In genomic region chr15:85535392-85536330, GRCh38 we compare ENCODE assay signal across 8 cellular contexts.
DNase-seq lines count a peak whose midpoint lies in the region; ATAC-seq and TF ChIP-seq lines count a peak whose summit lies in the region.
"Not testable (repeated sequence)": the region's sequence is repeated elsewhere in the genome, so short reads cannot be mapped to it uniquely, and the experiment has no call there.

No MANE protein-coding gene starts in this region.

- ATAC-seq in GM18511 (IDR thresholded peaks at IDR 0.05; ENCODE audit: unreplicated experiment) (peak; percentile 46), Right ventricle myocardium inferior (peak; percentile 6), memory B cell (ENCODE audit: low read depth) (peak; percentile 59)

- not testable (repeated sequence) for H3K27me3 Mint-ChIP-seq in activated CD4-positive, alpha-beta T cell treated with anti-CD3 and anti-CD28 coated beads, Interleukin-2, amount 10 ng/mL, durations not matched to agents 24 days and 14 days; memory B cell

- not testable (repeated sequence) for TF ChIP-seq CTCF in spleen (IDR thresholded peaks at IDR 0.05 in 8 of 11, conservative IDR thresholded peaks at IDR 0.05 in 3 of 11)

- not testable (repeated sequence) for TF ChIP-seq POLR2A in spleen (IDR thresholded peaks at IDR 0.05)

- peaks cover 12 to 94% (median 79%) of the 10 kb centered on the region in 6 donors for H3K4me1 ChIP-seq in spleen

- H3K36me3 ChIP-seq in spleen = not testable (repeated sequence)

- DNase-seq in AML-193 (lab: John Stamatoyannopoulos, UW) (peak; percentile 92 to 94), NAMALWA (ENCODE audit: low spot score) (peak; percentile 56), SKM-1 treated with dmso at 0.1 percent for 144 hours (lab: John Stamatoyannopoulos, UW; ENCODE audit: unreplicated experiment) (peak; percentile 83), Right ventricle myocardium inferior (ENCODE audit: missing footprints) (peak; percentile 79), memory B cell (ENCODE audit: low spot score in 2 of 2) (peak in 1 of 2 donors; percentile 22), spleen (peak; percentile 77)
- not testable (repeated sequence) for DNase-seq in activated CD4-positive, alpha-beta T cell treated with anti-CD3 and anti-CD28 coated beads, Interleukin-2, amount 10 ng/mL, durations not matched to agents 24 days and 14 days

- 28 to 54% (median 39%) methylated on average over 7 of the region's 7 CpGs for WGBS in spleen, 5 donors

- H3K9me3 ChIP-seq in spleen = not testable (repeated sequence)

- intact Hi-C loops in activated CD4-positive, alpha-beta T cell treated with anti-CD3 and anti-CD28 coated beads, Interleukin-2, amount 10 ng/mL, durations not matched to agents 24 days and 14 days (cut with micrococcal nuclease); Right ventricle myocardium inferior (cut with DNase I); spleen (cut with DNase I; ENCODE audit: low total_unique reads): not testable (repeated sequence)

- H3K4me1 Mint-ChIP-seq in activated CD4-positive, alpha-beta T cell treated with anti-CD3 and anti-CD28 coated beads, Interleukin-2, amount 10 ng/mL, durations not matched to agents 24 days and 14 days = peaks cover 47% of the 10 kb centered on the region
- H3K4me1 Mint-ChIP-seq in memory B cell = peaks cover 60% of the 10 kb centered on the region

- peak overlapping the region; percentile 25 for H3K27ac Mint-ChIP-seq in activated CD4-positive, alpha-beta T cell treated with anti-CD3 and anti-CD28 coated beads, Interleukin-2, amount 10 ng/mL, durations not matched to agents 24 days and 14 days
- H3K27ac Mint-ChIP-seq in memory B cell = peak overlapping the region; percentile 99

- H3K36me3 Mint-ChIP-seq in activated CD4-positive, alpha-beta T cell treated with anti-CD3 and anti-CD28 coated beads, Interleukin-2, amount 10 ng/mL, durations not matched to agents 24 days and 14 days (ENCODE audit: low read depth) = peaks cover 33% of the 10 kb centered on the region
- not testable (repeated sequence) for H3K36me3 Mint-ChIP-seq in memory B cell

- H3K9me3 Mint-ChIP-seq in activated CD4-positive, alpha-beta T cell treated with anti-CD3 and anti-CD28 coated beads, Interleukin-2, amount 10 ng/mL, durations not matched to agents 24 days and 14 days; memory B cell: not testable (repeated sequence)

- not testable (repeated sequence) for H3K4me3 Mint-ChIP-seq in activated CD4-positive, alpha-beta T cell treated with anti-CD3 and anti-CD28 coated beads, Interleukin-2, amount 10 ng/mL, durations not matched to agents 24 days and 14 days
- H3K4me3 Mint-ChIP-seq in memory B cell = peak overlapping the region; percentile 77

- H3K27ac ChIP-seq in spleen = peak overlapping the region; percentile 29 to 92 (median 80)

- peak overlapping the region in 1 of 8 donors; percentile 33 for H3K4me3 ChIP-seq in spleen

- H3K27me3 ChIP-seq in spleen (replicated peaks in 1 of 7) = not testable (repeated sequence)

Comparison
In these comparisons a context has a peak if more than half of its experiments do, and no peak if none do; other contexts are left out.
1. ATAC-seq: peak in every context shown above with its lines; median percentile 59 in memory B cell; 46 in GM18511; 6 in Right ventricle myocardium inferior.